ENCODE assay signal across 17 cellular contexts in the genomic region with DNA sequence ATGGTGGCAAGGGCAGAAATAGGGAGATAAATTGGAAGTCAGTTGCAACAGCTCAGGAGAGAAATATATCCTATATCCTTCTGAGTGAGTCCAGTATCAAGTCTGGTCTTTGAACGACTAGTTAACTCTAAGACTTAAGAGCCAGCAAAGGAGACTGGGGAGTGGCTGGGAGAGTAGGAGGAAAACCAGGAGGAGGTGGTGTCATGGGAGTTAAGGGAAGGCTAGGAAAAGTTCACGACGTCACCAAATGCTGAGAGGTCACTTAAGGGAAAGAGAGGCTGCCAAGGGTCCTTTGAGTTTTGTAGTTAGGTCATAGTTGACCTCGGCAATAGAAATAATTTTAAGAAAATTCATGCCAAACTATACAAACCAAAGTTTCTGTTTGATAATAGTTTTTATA. TPM values are rescaled to one million over a fixed set of nuclear protein-coding genes. Genes with fewer than 3 reads are reported as not detected.
DNase-seq lines count a peak whose midpoint lies in the region; ATAC-seq and FAIRE-seq lines count a peak whose summit lies in the region.
"Had no signal": no experiment of that assay in that cellular context is flagged by ENCODE, and none has a peak within 500 bp of the region (broad histone marks: within the 10 kb centered on the region; RNA-seq: fewer than 3 reads in every experiment).

No MANE protein-coding gene starts in this region.

- peaks cover 31% of the 10 kb centered on the region for H3K4me1 Mint-ChIP-seq in activated naive CD8-positive, alpha-beta T cell (ENCODE audit: low read depth)
- H3K4me1 Mint-ChIP-seq in activated naive CD8-positive, alpha-beta T cell treated with anti-CD3 and anti-CD28 coated beads for 36 hours = peaks cover 24% of the 10 kb centered on the region
- peaks cover 20% of the 10 kb centered on the region for H3K4me1 Mint-ChIP-seq in activated T-helper 2 cell treated with anti-CD3 and anti-CD28 coated beads, Interferon-gamma antibody, Interleukin-2, Interleukin-4, amounts not matched to agents 10 μg/mL and 5 μg/mL and 100 μg/mL, durations not matched to agents 14 hours and 24 hours and 36 hours (ENCODE audit: low read depth)
- H3K4me1 Mint-ChIP-seq in stimulated activated effector memory CD8-positive, alpha-beta T cell treated with anti-CD3 and anti-CD28 coated beads, Interleukin-12 subunit alpha, Interleukin-12 subunit beta, amount 100 ng/mL, for 72 hours = peaks cover 28% of the 10 kb centered on the region

- no peak for FAIRE-seq in urothelium cell line (lab: Jason Lieb, UNC)
- FAIRE-seq: H1 had no signal

- no peaks in the 10 kb centered on the region for H3K27me3 Mint-ChIP-seq in activated naive CD8-positive, alpha-beta T cell
- no peaks in the 10 kb centered on the region for H3K27me3 Mint-ChIP-seq in activated naive CD8-positive, alpha-beta T cell treated with anti-CD3 and anti-CD28 coated beads for 36 hours
- no peaks in the 10 kb centered on the region for H3K27me3 Mint-ChIP-seq in activated T-helper 2 cell treated with anti-CD3 and anti-CD28 coated beads, Interferon-gamma antibody, Interleukin-2, Interleukin-4, amounts not matched to agents 10 μg/mL and 5 μg/mL and 100 μg/mL, durations not matched to agents 14 hours and 24 hours and 36 hours (ENCODE audit: low read depth)

- peak overlapping the region; percentile 5 for H3K27ac Mint-ChIP-seq in activated naive CD8-positive, alpha-beta T cell
- no peak overlapping the region for H3K27ac Mint-ChIP-seq in activated naive CD8-positive, alpha-beta T cell treated with anti-CD3 and anti-CD28 coated beads for 36 hours
- peak overlapping the region; percentile 36 for H3K27ac Mint-ChIP-seq in activated T-helper 2 cell treated with anti-CD3 and anti-CD28 coated beads, Interferon-gamma antibody, Interleukin-2, Interleukin-4, amounts not matched to agents 10 μg/mL and 5 μg/mL and 100 μg/mL, durations not matched to agents 14 hours and 24 hours and 36 hours
- H3K27ac Mint-ChIP-seq in stimulated activated effector memory CD8-positive, alpha-beta T cell treated with anti-CD3 and anti-CD28 coated beads, Interleukin-12 subunit alpha, Interleukin-12 subunit beta, amount 100 ng/mL, for 72 hours = peak overlapping the region; percentile 15

- DNase-seq in activated naive CD8-positive, alpha-beta T cell treated with anti-CD3 and anti-CD28 coated beads for 36 hours = no peak
- no peak for DNase-seq in activated T-helper 2 cell treated with anti-CD3 and anti-CD28 coated beads, Interferon-gamma antibody, Interleukin-2, Interleukin-4, amounts not matched to agents 10 μg/mL and 5 μg/mL and 100 μg/mL, durations not matched to agents 14 hours and 24 hours and 36 hours (ENCODE audit: low spot score)
- DNase-seq in left cardiac atrium (no peak), urothelium cell line (ENCODE audit: low spot score) (no peak)
- DNase-seq in stimulated activated effector memory CD8-positive, alpha-beta T cell treated with anti-CD3 and anti-CD28 coated beads, Interleukin-12 subunit alpha, Interleukin-12 subunit beta, amount 100 ng/mL, for 72 hours (ENCODE audit: low spot score in 2 of 2) = no peak
- no peak for DNase-seq in stimulated activated CD4-positive, alpha-beta T cell treated with anti-CD3 and anti-CD28 coated beads, Interleukin-4, amount 100 ng/mL, for 1 hour
- DNase-seq: C1 segment of cervical spinal cord, KBM-7, MV-4-11, NCI-H1417, NCI-H2029, NCI-H2171, NCI-H446 treated with DMSO at 0.1 percent for 48 hours, PC-3 had no signal

- intact Hi-C loops in activated T-helper 2 cell treated with anti-CD3 and anti-CD28 coated beads, Interferon-gamma antibody, Interleukin-2, Interleukin-4, amounts not matched to agents 10 μg/mL and 5 μg/mL and 100 μg/mL, durations not matched to agents 14 hours and 24 hours and 36 hours (cut with micrococcal nuclease) = loop anchor here (10.0 kb wide), 2 partner anchors 197 to 407 kb away; a partner anchor contains a TSS
- intact Hi-C loops in left cardiac atrium (cut with DNase I) = loop anchor here in 1 of 2 donors (5.0 kb wide), 1 partner anchor 110 kb away; no protein-coding TSS in a partner anchor

- H3K9me3 Mint-ChIP-seq in activated naive CD8-positive, alpha-beta T cell (ENCODE audit: low read depth) = no peaks in the 10 kb centered on the region
- no peaks in the 10 kb centered on the region for H3K9me3 Mint-ChIP-seq in activated naive CD8-positive, alpha-beta T cell treated with anti-CD3 and anti-CD28 coated beads for 36 hours
- no peaks in the 10 kb centered on the region for H3K9me3 Mint-ChIP-seq in activated T-helper 2 cell treated with anti-CD3 and anti-CD28 coated beads, Interferon-gamma antibody, Interleukin-2, Interleukin-4, amounts not matched to agents 10 μg/mL and 5 μg/mL and 100 μg/mL, durations not matched to agents 14 hours and 24 hours and 36 hours
- no peaks in the 10 kb centered on the region for H3K9me3 Mint-ChIP-seq in stimulated activated effector memory CD8-positive, alpha-beta T cell treated with anti-CD3 and anti-CD28 coated beads, Interleukin-12 subunit alpha, Interleukin-12 subunit beta, amount 100 ng/mL, for 72 hours

- peak; percentile 48 to 50 for ATAC-seq in left cardiac atrium
- ATAC-seq in stimulated activated effector memory CD8-positive, alpha-beta T cell treated with anti-CD3 and anti-CD28 coated beads, Interleukin-12 subunit alpha, Interleukin-12 subunit beta, amount 100 ng/mL, for 72 hours = no peak
- ATAC-seq in HG03175 (IDR thresholded peaks at IDR 0.05; ENCODE audit: unreplicated experiment) = no peak
- ATAC-seq: PC-3 had no signal

- peaks cover 4% of the 10 kb centered on the region for H3K36me3 Mint-ChIP-seq in activated naive CD8-positive, alpha-beta T cell
- H3K36me3 Mint-ChIP-seq in activated naive CD8-positive, alpha-beta T cell treated with anti-CD3 and anti-CD28 coated beads for 36 hours = peaks cover 4% of the 10 kb centered on the region
- peaks cover 5% of the 10 kb centered on the region for H3K36me3 Mint-ChIP-seq in activated T-helper 2 cell treated with anti-CD3 and anti-CD28 coated beads, Interferon-gamma antibody, Interleukin-2, Interleukin-4, amounts not matched to agents 10 μg/mL and 5 μg/mL and 100 μg/mL, durations not matched to agents 14 hours and 24 hours and 36 hours (ENCODE audit: low read depth)
- peaks cover 11% of the 10 kb centered on the region for H3K36me3 Mint-ChIP-seq in stimulated activated effector memory CD8-positive, alpha-beta T cell treated with anti-CD3 and anti-CD28 coated beads, Interleukin-12 subunit alpha, Interleukin-12 subunit beta, amount 100 ng/mL, for 72 hours

- no peak overlapping the region for H3K4me3 Mint-ChIP-seq in activated naive CD8-positive, alpha-beta T cell
- no peak overlapping the region for H3K4me3 Mint-ChIP-seq in activated naive CD8-positive, alpha-beta T cell treated with anti-CD3 and anti-CD28 coated beads for 36 hours
- H3K4me3 Mint-ChIP-seq in activated T-helper 2 cell treated with anti-CD3 and anti-CD28 coated beads, Interferon-gamma antibody, Interleukin-2, Interleukin-4, amounts not matched to agents 10 μg/mL and 5 μg/mL and 100 μg/mL, durations not matched to agents 14 hours and 24 hours and 36 hours (ENCODE audit: low read depth) = no peak overlapping the region
- no peak overlapping the region for H3K4me3 Mint-ChIP-seq in stimulated activated effector memory CD8-positive, alpha-beta T cell treated with anti-CD3 and anti-CD28 coated beads, Interleukin-12 subunit alpha, Interleukin-12 subunit beta, amount 100 ng/mL, for 72 hours

RNA-seq across cellular contexts. Expression of a gene that starts 25.1 kb away (rescaled TPM):
- 10 to 100 TPM; 22.9 to 24.2 TPM for total RNA-seq in activated naive CD8-positive, alpha-beta T cell treated with anti-CD3 and anti-CD28 coated beads for 36 hours
- total RNA-seq in activated T-helper 2 cell treated with anti-CD3 and anti-CD28 coated beads, Interferon-gamma antibody, Interleukin-2, Interleukin-4, amounts not matched to agents 10 μg/mL and 5 μg/mL and 100 μg/mL, durations not matched to agents 14 hours and 24 hours and 36 hours = 30.2 and 36.6 TPM in 2 replicates
- total RNA-seq in left cardiac atrium = 10 to 100 TPM; 63.0 to 70.8 TPM

RNA-seq across cellular contexts. Expression of a gene that starts 25.3 kb away (rescaled TPM):
- total RNA-seq in activated naive CD8-positive, alpha-beta T cell treated with anti-CD3 and anti-CD28 coated beads for 36 hours = 10 to 100 TPM; 43.7 to 45.9 TPM
- total RNA-seq in activated T-helper 2 cell treated with anti-CD3 and anti-CD28 coated beads, Interferon-gamma antibody, Interleukin-2, Interleukin-4, amounts not matched to agents 10 μg/mL and 5 μg/mL and 100 μg/mL, durations not matched to agents 14 hours and 24 hours and 36 hours = 45.6 and 47.0 TPM in 2 replicates
- total RNA-seq in left cardiac atrium = 10 to 100 TPM; 29.5 to 35.2 TPM

RNA-seq across cellular contexts. Expression of a gene that starts 27.0 kb away (rescaled TPM):
- 100 to 1,000 TPM; 110 to 111 TPM for total RNA-seq in activated naive CD8-positive, alpha-beta T cell treated with anti-CD3 and anti-CD28 coated beads for 36 hours
- 117 and 122 TPM in 2 replicates for total RNA-seq in activated T-helper 2 cell treated with anti-CD3 and anti-CD28 coated beads, Interferon-gamma antibody, Interleukin-2, Interleukin-4, amounts not matched to agents 10 μg/mL and 5 μg/mL and 100 μg/mL, durations not matched to agents 14 hours and 24 hours and 36 hours
- 10 to 100 TPM; 58.1 to 67.0 TPM for total RNA-seq in left cardiac atrium

RNA-seq across cellular contexts. Expression of a gene that starts 46.0 kb away (rescaled TPM):
- under 1 TPM; 0.08 to 0.10 TPM for total RNA-seq in activated naive CD8-positive, alpha-beta T cell treated with anti-CD3 and anti-CD28 coated beads for 36 hours
- not detected in 2 replicates for total RNA-seq in activated T-helper 2 cell treated with anti-CD3 and anti-CD28 coated beads, Interferon-gamma antibody, Interleukin-2, Interleukin-4, amounts not matched to agents 10 μg/mL and 5 μg/mL and 100 μg/mL, durations not matched to agents 14 hours and 24 hours and 36 hours
- under 1 TPM; 0.05 to 0.06 TPM for total RNA-seq in left cardiac atrium

Comparison
In these comparisons a context has a peak if more than half of its experiments do, and no peak if none do; other contexts are left out.
1. ATAC-seq: peak in left cardiac atrium (2 of 2); none in stimulated activated effector memory CD8-positive, alpha-beta T cell treated with anti-CD3 and anti-CD28 coated beads, Interleukin-12 subunit alpha, Interleukin-12 subunit beta, amount 100 ng/mL, for 72 hours (single experiment) and HG03175 (single experiment).